ENCODE assay signal across 18 cellular contexts in the genomic region with DNA sequence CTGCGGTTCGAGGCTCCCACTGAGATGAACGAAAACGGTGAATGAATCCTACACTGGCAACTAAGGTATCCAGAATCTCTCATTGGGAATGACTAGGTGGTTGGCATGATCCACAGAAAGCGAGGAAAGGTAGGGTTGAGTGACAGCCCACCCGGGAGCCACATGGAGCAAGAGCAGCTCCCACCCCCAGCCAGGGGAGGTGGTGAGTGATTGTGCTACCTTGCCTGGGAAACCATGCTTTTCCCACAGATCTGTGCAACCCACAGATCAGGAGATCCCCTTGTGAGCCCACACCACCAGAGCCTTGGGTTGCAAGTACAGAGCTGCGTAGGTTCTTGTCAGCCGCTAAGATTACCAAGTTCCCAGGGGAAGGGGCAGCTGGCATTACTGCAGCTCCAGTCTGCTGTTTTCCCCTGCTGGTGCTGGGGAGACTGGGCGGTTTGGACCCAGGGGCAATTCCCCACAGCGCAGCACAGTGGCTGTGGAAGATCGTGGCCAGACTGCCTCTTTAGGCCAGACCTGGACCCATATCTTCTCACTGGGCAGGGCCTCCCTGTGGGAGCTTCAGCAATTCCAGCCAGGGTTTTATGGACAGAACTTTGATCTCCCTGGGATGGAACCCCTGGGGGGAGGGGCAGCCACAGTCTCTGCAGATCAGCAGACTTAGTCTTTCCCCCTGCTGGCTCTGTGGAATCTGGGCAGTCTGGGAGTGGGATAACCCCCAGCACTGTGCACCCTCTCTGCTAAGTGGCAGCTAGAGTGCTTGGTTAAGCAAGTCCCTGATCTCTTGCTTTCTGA.
"Had no signal": no experiment of that assay in that cellular context is flagged by ENCODE, and none has a peak within 500 bp of the region (broad histone marks: within the 10 kb centered on the region; RNA-seq: fewer than 3 reads in every experiment).

No MANE protein-coding gene starts in this region.

- H3K4me3 Mint-ChIP-seq: activated CD4-positive, alpha-beta T cell treated with anti-CD3 and anti-CD28 coated beads for 36 hours; activated naive CD8-positive, alpha-beta T cell; activated T-helper 1 cell treated with anti-CD3 and anti-CD28 coated beads, Interleukin-12 subunit alpha, Interleukin-12 subunit beta, Interleukin-2, Interleukin-4 antibody, amounts not matched to agents 30 ng/mL and 10 ng/mL and 1 ng/mL, durations not matched to agents 14 hours and 24 hours and 36 hours; natural killer cell; WTC11 had no signal

- H3K27me3 ChIP-seq: body of pancreas, dorsolateral prefrontal cortex had no signal

- H3K36me3 Mint-ChIP-seq: activated naive CD8-positive, alpha-beta T cell; natural killer cell had no signal

- H3K9me3 Mint-ChIP-seq: natural killer cell had no signal

- DNase-seq: activated CD4-positive, alpha-beta T cell treated with anti-CD3 and anti-CD28 coated beads for 36 hours; activated CD4-positive, alpha-beta T cell treated with anti-CD3 and anti-CD28 coated beads, Interleukin-2, amount 50 U/mL, for 48 hours; activated gamma-delta T cell treated with Interleukin-2 at 50 U/mL for 16 hours; activated T-cell treated with anti-CD3 and anti-CD28 coated beads for 4 hours; body of pancreas; dorsolateral prefrontal cortex; erythroblast; foreskin melanocyte; glutamatergic neuron; kidney; left ventricle myocardium superior; mesenchymal stem cell; natural killer cell; stimulated activated naive CD4-positive, alpha-beta T cell; SW 1271 had no signal

- H3K4me1 ChIP-seq: body of pancreas had no signal

- H3K27ac Mint-ChIP-seq: activated CD4-positive, alpha-beta T cell treated with anti-CD3 and anti-CD28 coated beads for 36 hours; activated naive CD8-positive, alpha-beta T cell; activated T-helper 1 cell treated with anti-CD3 and anti-CD28 coated beads, Interleukin-12 subunit alpha, Interleukin-12 subunit beta, Interleukin-2, Interleukin-4 antibody, amounts not matched to agents 30 ng/mL and 10 ng/mL and 1 ng/mL, durations not matched to agents 14 hours and 24 hours and 36 hours; natural killer cell; WTC11 had no signal

- H3K9me3 ChIP-seq: body of pancreas had no signal

- H3K4me1 Mint-ChIP-seq: activated CD4-positive, alpha-beta T cell treated with anti-CD3 and anti-CD28 coated beads for 36 hours; natural killer cell; WTC11 had no signal

- ATAC-seq: activated CD4-positive, alpha-beta T cell treated with anti-CD3 and anti-CD28 coated beads for 36 hours; body of pancreas; left ventricle myocardium superior; natural killer cell; WTC11 had no signal

- H3K27ac ChIP-seq: body of pancreas, dorsolateral prefrontal cortex had no signal

- H3K4me3 ChIP-seq: body of pancreas, dorsolateral prefrontal cortex had no signal
